8 cellular contexts compared by ENCODE assay signal in the genomic region with DNA sequence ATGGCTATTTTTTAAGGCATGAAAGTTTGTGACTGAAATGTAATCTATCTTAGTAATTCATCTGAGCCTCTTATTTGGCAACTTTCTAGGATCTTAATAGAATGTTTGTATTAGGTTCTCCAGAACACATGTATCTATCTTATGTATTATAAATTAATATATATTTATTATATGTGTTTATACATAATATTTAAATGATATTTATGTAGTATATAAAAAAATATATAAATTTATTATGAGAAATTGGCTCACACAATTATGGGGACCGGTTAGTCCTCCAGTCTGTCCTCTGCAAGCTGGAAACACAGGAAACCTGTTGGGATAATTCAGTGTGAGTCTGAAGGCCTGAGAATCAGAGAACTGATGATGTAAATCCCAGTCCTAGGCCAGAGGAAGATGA.
"Had no signal": no experiment of that assay in that cellular context is flagged by ENCODE, and none has a peak within 500 bp of the region (broad histone marks: within the 10 kb centered on the region; RNA-seq: fewer than 3 reads in every experiment).

No MANE protein-coding gene starts in this region.

- ATAC-seq: GM12878 had no signal

- H3K4me3 ChIP-seq: GM12878 had no signal

- DNase-seq: GDM1, GF-D8 had no signal

- FAIRE-seq: G401.6, GM12891, GM12892, GM18507, GM19239 had no signal
